Comparison of ENCODE assay signal across 12 cellular contexts in the genomic region with DNA sequence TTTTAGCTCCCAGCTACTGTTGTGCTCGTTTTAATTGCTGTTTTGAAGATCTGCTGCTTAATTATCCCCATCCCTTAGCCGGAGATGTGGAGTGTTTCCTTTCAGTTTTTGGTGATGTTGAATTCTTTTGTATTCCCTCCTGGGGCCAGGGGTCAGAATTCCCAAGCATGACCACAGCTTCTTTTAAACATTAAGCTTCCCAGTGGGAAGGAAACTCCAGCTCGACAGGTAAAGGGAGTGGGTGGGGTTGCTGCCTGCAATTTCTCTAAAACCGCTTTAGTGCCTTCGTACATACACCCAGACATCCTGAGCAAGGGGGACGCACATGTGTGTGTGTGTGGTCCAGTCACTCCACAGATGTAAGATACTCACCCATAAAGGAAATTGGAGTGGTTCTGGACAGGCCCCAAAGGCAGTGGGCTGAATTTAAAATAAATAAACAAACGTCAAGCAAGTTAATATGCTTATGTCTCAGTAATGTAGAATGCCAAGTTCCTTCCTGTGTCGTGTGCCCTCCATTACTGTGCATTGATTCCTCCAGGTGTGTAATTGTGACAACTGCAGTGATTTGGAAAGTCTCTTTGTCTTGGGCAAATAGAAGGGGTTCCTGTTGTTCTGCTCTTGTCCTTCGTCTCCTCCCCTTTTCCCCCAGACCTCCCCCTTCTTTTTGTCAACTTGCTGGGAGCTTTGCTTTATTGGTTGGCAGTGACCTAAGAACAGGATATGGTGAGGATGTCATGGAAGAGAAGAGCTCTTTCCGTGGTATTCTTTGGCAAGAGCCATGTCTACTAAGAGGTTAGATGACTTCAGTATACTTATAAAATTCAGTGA. TPM values are rescaled to one million over a fixed set of nuclear protein-coding genes. Genes with fewer than 3 reads are reported as not detected.
DNase-seq lines count a peak whose midpoint lies in the region; ATAC-seq, FAIRE-seq and TF ChIP-seq lines count a peak whose summit lies in the region.
"Had no signal": no experiment of that assay in that cellular context is flagged by ENCODE, and none has a peak within 500 bp of the region (broad histone marks: within the 10 kb centered on the region; RNA-seq: fewer than 3 reads in every experiment).

No MANE protein-coding gene starts in this region.

- H3K4me3 Mint-ChIP-seq in CD4-positive, CD25-positive, alpha-beta regulatory T cell, result peak overlapping the region; percentile 26 to 70 (median 40)
- no peak overlapping the region for H3K4me3 Mint-ChIP-seq in naive B cell

- peak overlapping the region; percentile 75 to 92 (median 92) for H3K27ac Mint-ChIP-seq in CD4-positive, CD25-positive, alpha-beta regulatory T cell
- peak overlapping the region in 4 of 6 donors; percentile 56 to 95 (median 78) for H3K27ac Mint-ChIP-seq in naive B cell

- POLR2A ChIA-PET in HEK293 (lab: Yijun Ruan, JAX), result interaction anchor here (1.5 kb wide), 1 partner anchor 19 kb away, joined by 9 read pairs; the partner anchor contains the start of gene ADSL

- no peaks in the 10 kb centered on the region for H3K27me3 Mint-ChIP-seq in CD4-positive, CD25-positive, alpha-beta regulatory T cell
- H3K27me3 Mint-ChIP-seq in naive B cell, result no peaks in the 10 kb centered on the region

- H3K9me3 Mint-ChIP-seq in CD4-positive, CD25-positive, alpha-beta regulatory T cell, result peaks cover 0 to 4% (median 0%) of the 10 kb centered on the region in 7 donors
- H3K9me3 Mint-ChIP-seq in naive B cell, result no peaks in the 10 kb centered on the region

- H3K4me3 ChIP-seq in CD4-positive, CD25-positive, alpha-beta regulatory T cell (ENCODE audit: low read depth, low read length), result no peak overlapping the region
- H3K4me3 ChIP-seq in HEK293 (ENCODE audit: low read depth, low read length), result no peak overlapping the region
- H3K4me3 ChIP-seq in astrocyte of the cerebellum (ENCODE audit: low read depth, low read length), result no peak overlapping the region
- H3K4me3 ChIP-seq: heart left ventricle, right lobe of liver had no signal

- H3K4me1 Mint-ChIP-seq in CD4-positive, CD25-positive, alpha-beta regulatory T cell, result peaks cover 27 to 97% (median 57%) of the 10 kb centered on the region in 4 donors
- peaks cover 8 to 13% (median 10%) of the 10 kb centered on the region in 3 donors for H3K4me1 Mint-ChIP-seq in naive B cell

- in situ Hi-C loops in astrocyte of the cerebellum (cut with HindIII; ENCODE audit: low sequenced_read_pairs), result loop anchor here (5.0 kb wide), 1 partner anchor 35 kb away; no protein-coding TSS in a partner anchor

- ATAC-seq in CD4-positive, CD25-positive, alpha-beta regulatory T cell (ENCODE audit: low read depth in 2 of 2), result no peak
- no peak for ATAC-seq in naive B cell (ENCODE audit: low read depth in 2 of 2)

- H3K9me3 ChIP-seq in CD4-positive, CD25-positive, alpha-beta regulatory T cell (ENCODE audit: control insufficient read depth in 2 of 2, low read length in 2 of 2), result no peaks in the 10 kb centered on the region
- H3K9me3 ChIP-seq in HEK293 (ENCODE audit: control insufficient read depth, insufficient read depth, low read depth, low read length), result no peaks in the 10 kb centered on the region
- H3K9me3 ChIP-seq: heart left ventricle, right lobe of liver had no signal

- peaks cover 68% of the 10 kb centered on the region for H3K4me1 ChIP-seq in CD4-positive, CD25-positive, alpha-beta regulatory T cell (ENCODE audit: control insufficient read depth, insufficient read depth, low read length, poor library complexity, severe bottlenecking)
- H3K4me1 ChIP-seq in HEK293 (ENCODE audit: control insufficient read depth, insufficient read depth, low read length), result peaks cover 11% of the 10 kb centered on the region; the same call in 1 of the 2 replicates
- H3K4me1 ChIP-seq: right lobe of liver had no signal

- H3K36me3 Mint-ChIP-seq in CD4-positive, CD25-positive, alpha-beta regulatory T cell, result peaks cover 37% of the 10 kb centered on the region
- H3K36me3 Mint-ChIP-seq in naive B cell, result peaks cover 4 to 19% of the 10 kb centered on the region in 2 donors

- H3K36me3 ChIP-seq in CD4-positive, CD25-positive, alpha-beta regulatory T cell (ENCODE audit: control insufficient read depth, insufficient read depth, low read length), result peaks cover 23% of the 10 kb centered on the region
- H3K36me3 ChIP-seq in HEK293 (ENCODE audit: control insufficient read depth in 2 of 2, insufficient read depth in 1 of 2, low read length in 2 of 2), result peaks cover 8 to 32% of the 10 kb centered on the region in 2 experiments

- CTCF ChIA-PET in HEK293 (lab: Yijun Ruan, JAX), result interaction anchor here (1.3 kb wide), 1 partner anchor 572 kb away, joined by 5 read pairs; no protein-coding TSS in a partner anchor

- H3K27me3 ChIP-seq in CD4-positive, CD25-positive, alpha-beta regulatory T cell (ENCODE audit: control insufficient read depth, insufficient read depth, low read length), result no peaks in the 10 kb centered on the region
- H3K27me3 ChIP-seq: heart left ventricle, right lobe of liver had no signal

- peak overlapping the region; percentile 5 for H3K27ac ChIP-seq in CD4-positive, CD25-positive, alpha-beta regulatory T cell (ENCODE audit: insufficient read depth, low read length, poor library complexity, severe bottlenecking)
- H3K27ac ChIP-seq in HEK293 (ENCODE audit: extremely low read depth, low read depth, low read length), result no peak overlapping the region
- H3K27ac ChIP-seq: right lobe of liver had no signal

- DNase-seq in CD4-positive, CD25-positive, alpha-beta regulatory T cell, result peak in 1 of 3 donors; percentile 27
- DNase-seq in astrocyte of the cerebellum (ENCODE audit: low read depth) (peak; percentile 23), naive B cell (no peak), superior temporal gyrus (ENCODE audit: extremely low spot score) (no peak), frontal cortex (ENCODE audit: low spot score in 2 of 2) (no peak), NCI-H1436 treated with DMSO at 0.1 percent for 48 hours (lab: John Stamatoyannopoulos, UW) (no peak), T1000 (lab: John Stamatoyannopoulos, UW) (no peak)
- DNase-seq: amygdala, heart left ventricle, NCI-H1436, right lobe of liver had no signal

- no peak for TF ChIP-seq CTCF in HEK293 (tag by site-specific recombination; IDR thresholded peaks at IDR 0.05)
- TF ChIP-seq CTCF in astrocyte of the cerebellum (IDR thresholded peaks at IDR 0.05; ENCODE audit: low read depth, low read length, missing control alignments), result no peak

- FAIRE-seq in frontal cortex (lab: Jason Lieb, UNC), result no peak

TF ChIP-seq in HEK293, 187 proteins besides CTCF, POLR2A, EP300 and RAD21:
- TF ChIP-seq BCL11B (tag by site-specific recombination; IDR thresholded peaks at IDR 0.05; ENCODE audit: low read depth) (no peak), PRDM10 (tag by site-specific recombination; IDR thresholded peaks at IDR 0.05) (no peak; the same call in none of the 2 replicates), ZBTB20 (tag by site-specific recombination; IDR thresholded peaks at IDR 0.05) (peak; percentile 33; the same call in 1 of the 2 replicates)
TF ChIP-seq in HEK293: peak in this region for 1.

RNA-seq across cellular contexts. Expression of gene ADSL, which starts 19.2 kb away (rescaled TPM):
- 66.5 TPM for total RNA-seq in CD4-positive, CD25-positive, alpha-beta regulatory T cell
- polyA plus RNA-seq in CD4-positive, CD25-positive, alpha-beta regulatory T cell, result 100 to 1,000 TPM; 122 to 134 (median 130) TPM
- 10 to 100 TPM; 44.4 to 73.3 (median 55.6) TPM for polyA plus RNA-seq in naive B cell (ENCODE audit: low read depth in 6 of 6)
- total RNA-seq in frontal cortex, result 57.9 TPM

RNA-seq across cellular contexts. Expression of gene SGSM3, which starts 43.3 kb away (rescaled TPM):
- 83.3 TPM for total RNA-seq in CD4-positive, CD25-positive, alpha-beta regulatory T cell
- polyA plus RNA-seq in CD4-positive, CD25-positive, alpha-beta regulatory T cell, result 10 to 100 TPM; 26.8 to 35.6 (median 31.1) TPM
- 10 to 100 TPM; 62.8 to 91.0 (median 75.8) TPM for polyA plus RNA-seq in naive B cell (ENCODE audit: low read depth in 6 of 6)
- total RNA-seq in frontal cortex, result 42.8 TPM

Comparison
In these comparisons a context has a peak if more than half of its experiments do, and no peak if none do; other contexts are left out.
1. H3K4me3 Mint-ChIP-seq: peak in CD4-positive, CD25-positive, alpha-beta regulatory T cell (4 of 4); none in naive B cell (0 of 8).